In genomic region chr18:77106331-77106730, GRCh38 we compare ENCODE assay signal across 8 cellular contexts. TPM values are rescaled to one million over a fixed set of nuclear protein-coding genes. Genes with fewer than 3 reads are reported as not detected.
A peak's percentile ranks its signal among the peaks of the same experiment; 100 is the strongest.
DNase-seq lines count a peak whose midpoint lies in the region; ATAC-seq and TF ChIP-seq lines count a peak whose summit lies in the region.

No MANE protein-coding gene starts in this region.

- H3K9me3 ChIP-seq in Karpas-422 (ENCODE audit: low read length), result no peaks in the 10 kb centered on the region

- no peak for TF ChIP-seq CTCF in fibroblast of villous mesenchyme (IDR thresholded peaks at IDR 0.05; ENCODE audit: insufficient read depth, low read depth, low read length)
- no peak for TF ChIP-seq CTCF in endothelial cell (IDR thresholded peaks at IDR 0.05; ENCODE audit: unreplicated experiment)

- H3K4me3 ChIP-seq in Karpas-422 (ENCODE audit: low read length) (no peak overlapping the region), fibroblast of villous mesenchyme (ENCODE audit: low read depth, low read length) (no peak overlapping the region)

- H3K27ac ChIP-seq in Karpas-422 (ENCODE audit: low read length), result no peak overlapping the region

- H3K9me2 ChIP-seq in Karpas-422 (replicated peaks; ENCODE audit: insufficient read depth, low read length), result no peaks in the 10 kb centered on the region

- no peaks in the 10 kb centered on the region for H3K27me3 ChIP-seq in Karpas-422 (ENCODE audit: low read length)

- H3K9me3 Mint-ChIP-seq in activated CD8-positive, alpha-beta T cell treated with anti-CD3 and anti-CD28 coated beads, Interleukin-2, amount 10 ng/mL, durations not matched to agents 7 days and 5 days (ENCODE audit: insufficient read depth), result peaks cover 13% of the 10 kb centered on the region
- H3K9me3 Mint-ChIP-seq in endothelial cell (ENCODE audit: unreplicated experiment), result no peaks in the 10 kb centered on the region

- DNase-seq in Karpas-422, result no peak
- peak; percentile 87 for DNase-seq in activated CD8-positive, alpha-beta T cell treated with anti-CD3 and anti-CD28 coated beads, Interleukin-2, amount 10 ng/mL, durations not matched to agents 7 days and 5 days
- DNase-seq in fibroblast of villous mesenchyme (ENCODE audit: low read depth), result peak; percentile 69
- DNase-seq in stimulated activated CD8-positive, alpha-beta memory T cell treated with anti-CD3 and anti-CD28 coated beads, Interleukin-4, amount 100 ng/mL, for 1 hour (ENCODE audit: low read depth in 2 of 2, low spot score in 1 of 2), result peak; percentile 46 to 68
- no peak for DNase-seq in endothelial cell (ENCODE audit: low spot score)
- DNase-seq in NCI-H1436 treated with DMSO at 0.1 percent for 48 hours (lab: John Stamatoyannopoulos, UW), result no peak
- no peak for DNase-seq in DMS114 treated with DMSO at 0.1 percent for 48 hours (lab: John Stamatoyannopoulos, UW; ENCODE audit: unreplicated experiment)

- peak overlapping the region; percentile 34 for H3K4me3 Mint-ChIP-seq in activated CD8-positive, alpha-beta T cell treated with anti-CD3 and anti-CD28 coated beads, Interleukin-2, amount 10 ng/mL, durations not matched to agents 7 days and 5 days
- no peak overlapping the region for H3K4me3 Mint-ChIP-seq in endothelial cell (ENCODE audit: unreplicated experiment)

- peak overlapping the region; percentile 86 for H3K27ac Mint-ChIP-seq in activated CD8-positive, alpha-beta T cell treated with anti-CD3 and anti-CD28 coated beads, Interleukin-2, amount 10 ng/mL, durations not matched to agents 7 days and 5 days
- H3K27ac Mint-ChIP-seq in endothelial cell (ENCODE audit: unreplicated experiment), result no peak overlapping the region

- H3K79me2 ChIP-seq in Karpas-422 (ENCODE audit: low read length), result peaks cover 77% of the 10 kb centered on the region

- no peaks in the 10 kb centered on the region for H3K27me3 Mint-ChIP-seq in activated CD8-positive, alpha-beta T cell treated with anti-CD3 and anti-CD28 coated beads, Interleukin-2, amount 10 ng/mL, durations not matched to agents 7 days and 5 days (ENCODE audit: low read depth)
- peaks cover 3% of the 10 kb centered on the region for H3K27me3 Mint-ChIP-seq in endothelial cell (ENCODE audit: unreplicated experiment)

- POLR2A ChIA-PET in activated CD8-positive, alpha-beta T cell treated with anti-CD3 and anti-CD28 coated beads, Interleukin-2, amount 10 ng/mL, durations not matched to agents 7 days and 5 days (lab: Charles Lee), result interaction anchor here (0.7 to 6.2 kb wide), 8 partner anchors 8 to 52 kb away, joined by 3 to 58 read pairs (median 6); partner anchors contain the start of gene MBP

- peak; percentile 42 for ATAC-seq in activated CD8-positive, alpha-beta T cell treated with anti-CD3 and anti-CD28 coated beads, Interleukin-2, amount 10 ng/mL, durations not matched to agents 7 days and 5 days
- no peak for ATAC-seq in HG03025 (IDR thresholded peaks at IDR 0.05; ENCODE audit: low FRiP score, unreplicated experiment)

- H2AFZ ChIP-seq in Karpas-422 (ENCODE audit: low read length), result no peak overlapping the region

- H3K4me1 Mint-ChIP-seq in activated CD8-positive, alpha-beta T cell treated with anti-CD3 and anti-CD28 coated beads, Interleukin-2, amount 10 ng/mL, durations not matched to agents 7 days and 5 days (ENCODE audit: low read depth), result peaks cover 92% of the 10 kb centered on the region
- peaks cover 52% of the 10 kb centered on the region for H3K4me1 Mint-ChIP-seq in endothelial cell (ENCODE audit: unreplicated experiment)

- peaks cover 4% of the 10 kb centered on the region for H3K36me3 ChIP-seq in Karpas-422 (ENCODE audit: insufficient read depth, low read length)

- H3K9ac ChIP-seq in Karpas-422 (ENCODE audit: low read length), result no peak overlapping the region

- H4K20me1 ChIP-seq in Karpas-422 (ENCODE audit: insufficient read depth, low read depth, low read length), result peaks cover 40% of the 10 kb centered on the region

- peaks cover 90% of the 10 kb centered on the region for H3K4me1 ChIP-seq in Karpas-422 (ENCODE audit: low read length)

- H3K36me3 Mint-ChIP-seq in activated CD8-positive, alpha-beta T cell treated with anti-CD3 and anti-CD28 coated beads, Interleukin-2, amount 10 ng/mL, durations not matched to agents 7 days and 5 days (ENCODE audit: low read depth), result peaks cover 80% of the 10 kb centered on the region
- H3K36me3 Mint-ChIP-seq in endothelial cell (ENCODE audit: low read depth, unreplicated experiment), result no peaks in the 10 kb centered on the region

- H3K4me2 ChIP-seq in Karpas-422 (ENCODE audit: low read depth, low read length, poor library complexity, severe bottlenecking), result peak overlapping the region; percentile 13

- CTCF ChIA-PET in activated CD8-positive, alpha-beta T cell treated with anti-CD3 and anti-CD28 coated beads, Interleukin-2, amount 10 ng/mL, durations not matched to agents 7 days and 5 days (lab: Charles Lee), result interaction anchor here (1.4 to 3.4 kb wide), 5 partner anchors 17 to 105 kb away, joined by 3 to 29 read pairs (median 6); no protein-coding TSS in a partner anchor

RNA-seq across cellular contexts. Expression of gene MBP, which starts 26.3 kb away (rescaled TPM):
- total RNA-seq in Karpas-422 (2014; rRNA removed; shearing (Covaris generic); ENCODE audit: low replicate concordance), result 58.3 and 67.8 TPM in 2 replicates
- 10 to 100 TPM; 86.5 to 87.0 TPM for total RNA-seq in activated CD8-positive, alpha-beta T cell treated with anti-CD3 and anti-CD28 coated beads, Interleukin-2, amount 10 ng/mL, durations not matched to agents 7 days and 5 days
- total RNA-seq in fibroblast of villous mesenchyme (3.9 and 5.2 TPM in 2 replicates), endothelial cell (ENCODE audit: unreplicated experiment) (9.7 TPM)

Comparison
In these comparisons a context has a peak if more than half of its experiments do, and no peak if none do; other contexts are left out.
1. DNase-seq: peak in activated CD8-positive, alpha-beta T cell treated with anti-CD3 and anti-CD28 coated beads, Interleukin-2, amount 10 ng/mL, durations not matched to agents 7 days and 5 days (single experiment), fibroblast of villous mesenchyme (single experiment) and stimulated activated CD8-positive, alpha-beta memory T cell treated with anti-CD3 and anti-CD28 coated beads, Interleukin-4, amount 100 ng/mL, for 1 hour (2 of 2); none in Karpas-422 (single experiment), endothelial cell (single experiment), NCI-H1436 treated with DMSO at 0.1 percent for 48 hours (single experiment) and DMS114 treated with DMSO at 0.1 percent for 48 hours (single experiment).